17 cellular contexts compared by ENCODE assay signal in the genomic region with DNA sequence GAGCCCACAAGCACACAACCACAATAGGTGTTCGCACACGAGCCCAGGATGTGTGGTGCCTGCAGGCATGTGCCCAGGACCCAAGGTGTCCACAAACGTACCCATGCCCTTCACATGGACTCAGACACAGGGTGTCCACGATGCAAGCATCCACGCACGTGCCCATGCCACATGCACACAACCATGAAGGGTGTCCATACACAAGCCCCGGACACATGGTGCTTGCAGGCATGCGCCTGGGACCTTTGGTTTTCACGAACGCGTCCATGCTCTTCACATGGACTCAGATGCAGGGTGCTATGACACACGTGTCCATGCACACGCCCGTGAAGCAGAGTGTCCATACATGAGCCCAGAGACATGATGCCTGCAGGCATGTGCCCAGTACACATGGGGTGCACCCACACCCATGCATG. TPM values are rescaled to one million over a fixed set of nuclear protein-coding genes. Genes with fewer than 3 reads are reported as not detected.
DNase-seq lines count a peak whose midpoint lies in the region; ATAC-seq and TF ChIP-seq lines count a peak whose summit lies in the region.
"Had no signal": no experiment of that assay in that cellular context is flagged by ENCODE, and none has a peak within 500 bp of the region (broad histone marks: within the 10 kb centered on the region; RNA-seq: fewer than 3 reads in every experiment).

No MANE protein-coding gene starts in this region.

- peaks cover 7% of the 10 kb centered on the region for H3K4me1 Mint-ChIP-seq in activated CD8-positive, alpha-beta memory T cell treated with anti-CD3 and anti-CD28 coated beads, Interleukin-2, amount 10 ng/mL, durations not matched to agents 7 days and 5 days

- CTCF ChIA-PET in activated CD8-positive, alpha-beta memory T cell treated with anti-CD3 and anti-CD28 coated beads, Interleukin-2, amount 10 ng/mL, durations not matched to agents 7 days and 5 days (lab: Charles Lee) = no interaction called here
- CTCF ChIA-PET in PC-3 (lab: Charles Lee) = no interaction called here

- H3K4me1 ChIP-seq in left lung (no peaks in the 10 kb centered on the region), PC-3 (ENCODE audit: insufficient read depth, low read length) (peaks cover 4% of the 10 kb centered on the region; the same call in 1 of the 2 replicates)
- H3K4me1 ChIP-seq: upper lobe of left lung had no signal

- no peaks in the 10 kb centered on the region for H3K9me3 Mint-ChIP-seq in activated CD8-positive, alpha-beta memory T cell treated with anti-CD3 and anti-CD28 coated beads, Interleukin-2, amount 10 ng/mL, durations not matched to agents 7 days and 5 days (ENCODE audit: low read depth)
- H3K9me3 Mint-ChIP-seq: dendritic cell treated with granulocyte-macrophage colony-stimulating factor and Interleukin-4, amounts not matched to agents 40 ng/mL and 50 ng/mL, for 4 days had no signal

- no peaks in the 10 kb centered on the region for H3K9me2 ChIP-seq in PC-3 (replicated peaks; ENCODE audit: low read length)

- H3K79me2 ChIP-seq in PC-3 (ENCODE audit: low read length) = no peaks in the 10 kb centered on the region

- DNase-seq in activated CD4-positive, alpha-beta T cell treated with anti-CD3 and anti-CD28 coated beads for 48 hours = peak; percentile 1
- DNase-seq in activated CD4-positive, alpha-beta T cell treated with anti-CD3 and anti-CD28 coated beads for 4 hours = no peak
- DNase-seq in activated CD8-positive, alpha-beta memory T cell treated with anti-CD3 and anti-CD28 coated beads, Interleukin-2, amount 10 ng/mL, durations not matched to agents 7 days and 5 days = peak; percentile 32
- DNase-seq in left lung (peak; percentile 15 to 55), PC-3 (no peak), NCI-H82 (lab: John Stamatoyannopoulos, UW) (no peak)
- peak; percentile 2 for DNase-seq in stimulated activated naive CD8-positive, alpha-beta T cell treated with anti-CD3 and anti-CD28 coated beads, Interleukin-15, Interleukin-2, amounts not matched to agents 100 U/mL and 50 U/mL, for 24 hours
- DNase-seq: activated gamma-delta T cell, DMS79 treated with DMSO at 0.1 percent for 48 hours, NCI-H2081, NCI-H526 treated with DMSO at 0.1 percent for 48 hours had no signal

- H3K27ac ChIP-seq in left lung (no peak overlapping the region), PC-3 (ENCODE audit: low read length) (no peak overlapping the region)
- H3K27ac ChIP-seq: esophagus muscularis mucosa, neutrophil, SK-N-MC, upper lobe of left lung had no signal

- TF ChIP-seq CTCF in left lung (IDR thresholded peaks at IDR 0.05) (no peak), PC-3 (conservative IDR thresholded peaks at IDR 0.05; ENCODE audit: low read depth, low read length) (no peak)

- POLR2A ChIA-PET in PC-3 (lab: Charles Lee; ENCODE audit: unreplicated experiment) = no interaction called here

- no peak for ATAC-seq in activated CD8-positive, alpha-beta memory T cell treated with anti-CD3 and anti-CD28 coated beads, Interleukin-2, amount 10 ng/mL, durations not matched to agents 7 days and 5 days
- ATAC-seq in left lung (no peak), PC-3 (no peak), GM18861 (IDR thresholded peaks at IDR 0.05; ENCODE audit: unreplicated experiment) (no peak)
- no peak for ATAC-seq in stimulated activated naive CD8-positive, alpha-beta T cell treated with anti-CD3 and anti-CD28 coated beads, Interleukin-15, Interleukin-2, amounts not matched to agents 100 U/mL and 50 U/mL, for 24 hours

- no peaks in the 10 kb centered on the region for H3K36me3 Mint-ChIP-seq in activated CD8-positive, alpha-beta memory T cell treated with anti-CD3 and anti-CD28 coated beads, Interleukin-2, amount 10 ng/mL, durations not matched to agents 7 days and 5 days

- no peaks in the 10 kb centered on the region for H3F3A ChIP-seq in PC-3 (ENCODE audit: low read length, unreplicated experiment)

- no peaks in the 10 kb centered on the region for H3K9me3 ChIP-seq in left lung
- H3K9me3 ChIP-seq in PC-3 (ENCODE audit: low read length) = no peaks in the 10 kb centered on the region
- H3K9me3 ChIP-seq: esophagus muscularis mucosa, neutrophil, upper lobe of left lung had no signal

- H2AFZ ChIP-seq in PC-3 (ENCODE audit: low read length) = no peak overlapping the region

- H3K4me3 Mint-ChIP-seq in activated CD8-positive, alpha-beta memory T cell treated with anti-CD3 and anti-CD28 coated beads, Interleukin-2, amount 10 ng/mL, durations not matched to agents 7 days and 5 days = no peak overlapping the region
- H3K4me3 Mint-ChIP-seq: dendritic cell treated with granulocyte-macrophage colony-stimulating factor and Interleukin-4, amounts not matched to agents 40 ng/mL and 50 ng/mL, for 4 days had no signal

- intact Hi-C loops in left lung (cut with DNase I) = no loop called here
- intact Hi-C loops in PC-3 (cut with micrococcal nuclease) = no loop called here

- H3K27me3 Mint-ChIP-seq in activated CD8-positive, alpha-beta memory T cell treated with anti-CD3 and anti-CD28 coated beads, Interleukin-2, amount 10 ng/mL, durations not matched to agents 7 days and 5 days = no peaks in the 10 kb centered on the region
- H3K27me3 Mint-ChIP-seq: dendritic cell treated with granulocyte-macrophage colony-stimulating factor and Interleukin-4, amounts not matched to agents 40 ng/mL and 50 ng/mL, for 4 days had no signal

- no TSS peak for BruUV-seq in PC-3 (replicated peaks; lab: Mats Ljungman, UMichigan)

- no peaks in the 10 kb centered on the region for H4K20me1 ChIP-seq in PC-3 (ENCODE audit: low read length)

- H3K36me3 ChIP-seq in left lung (no peaks in the 10 kb centered on the region), PC-3 (ENCODE audit: low read depth, low read length) (no peaks in the 10 kb centered on the region)
- H3K36me3 ChIP-seq: esophagus muscularis mucosa, neutrophil, upper lobe of left lung had no signal

- H3K4me3 ChIP-seq in left lung (no peak overlapping the region), PC-3 (ENCODE audit: low read length) (no peak overlapping the region)
- H3K4me3 ChIP-seq: esophagus muscularis mucosa, SK-N-MC, upper lobe of left lung had no signal

- H3K27ac Mint-ChIP-seq in activated CD8-positive, alpha-beta memory T cell treated with anti-CD3 and anti-CD28 coated beads, Interleukin-2, amount 10 ng/mL, durations not matched to agents 7 days and 5 days = no peak overlapping the region
- H3K27ac Mint-ChIP-seq: dendritic cell treated with granulocyte-macrophage colony-stimulating factor and Interleukin-4, amounts not matched to agents 40 ng/mL and 50 ng/mL, for 4 days had no signal

- H3K27me3 ChIP-seq in left lung (no peaks in the 10 kb centered on the region), PC-3 (ENCODE audit: low read length) (no peaks in the 10 kb centered on the region)
- H3K27me3 ChIP-seq: esophagus muscularis mucosa, neutrophil, upper lobe of left lung had no signal

- H3K4me2 ChIP-seq in PC-3 (ENCODE audit: low read length) = no peak overlapping the region

- no peak overlapping the region for H3K9ac ChIP-seq in PC-3 (ENCODE audit: low read length)

RNA-seq across cellular contexts. Expression of a gene that starts 53.4 kb away (rescaled TPM):
- under 1 TPM; 0.30 to 0.50 TPM for total RNA-seq in activated CD8-positive, alpha-beta memory T cell treated with anti-CD3 and anti-CD28 coated beads, Interleukin-2, amount 10 ng/mL, durations not matched to agents 7 days and 5 days
- 1 to 10 TPM; 4.6 to 8.5 TPM for total RNA-seq in left lung
- 22.2 and 36.6 TPM in 2 replicates for total RNA-seq in PC-3 (2014; rRNA removed)

Comparison
In these comparisons a context has a peak if more than half of its experiments do, and no peak if none do; other contexts are left out.
1. DNase-seq: peak in activated CD4-positive, alpha-beta T cell treated with anti-CD3 and anti-CD28 coated beads for 48 hours (single experiment), activated CD8-positive, alpha-beta memory T cell treated with anti-CD3 and anti-CD28 coated beads, Interleukin-2, amount 10 ng/mL, durations not matched to agents 7 days and 5 days (single experiment), left lung (2 of 2) and stimulated activated naive CD8-positive, alpha-beta T cell treated with anti-CD3 and anti-CD28 coated beads, Interleukin-15, Interleukin-2, amounts not matched to agents 100 U/mL and 50 U/mL, for 24 hours (single experiment); none in activated CD4-positive, alpha-beta T cell treated with anti-CD3 and anti-CD28 coated beads for 4 hours (0 of 2), PC-3 (single experiment) and NCI-H82 (single experiment).